In genomic region chr3:48372862-48373435, GRCh38 we compare ENCODE assay signal across 1 cellular context.
TF ChIP-seq lines count a peak whose summit lies in the region.

No MANE protein-coding gene starts in this region.

TF ChIP-seq in SK-N-SH treated with all-trans-retinoic acid at 6 μM for 48 hours, 23 proteins besides CTCF, POLR2A, EP300 and RAD21 (continued from another document):
- no peak for TF ChIP-seq CSRNP3 (CRISPR knock-in tag; IDR thresholded peaks at IDR 0.05)
- TF ChIP-seq POU6F1 (CRISPR knock-in tag; IDR thresholded peaks at IDR 0.05; ENCODE audit: borderline replicate concordance, low read depth): no peak
- no peak for TF ChIP-seq PATZ1 (CRISPR knock-in tag; IDR thresholded peaks at IDR 0.05; ENCODE audit: borderline replicate concordance)
- TF ChIP-seq TOX (CRISPR knock-in tag; IDR thresholded peaks at IDR 0.05; ENCODE audit: borderline replicate concordance): no peak
- no peak for TF ChIP-seq TCF4 (CRISPR knock-in tag; IDR thresholded peaks at IDR 0.05; ENCODE audit: borderline replicate concordance)
- no peak for TF ChIP-seq ZNF565 (CRISPR knock-in tag; conservative IDR thresholded peaks at IDR 0.05; ENCODE audit: low read depth)
- no peak for TF ChIP-seq BACH2 (CRISPR knock-in tag; IDR thresholded peaks at IDR 0.05; ENCODE audit: borderline replicate concordance)
- TF ChIP-seq RARB (CRISPR knock-in tag; IDR thresholded peaks at IDR 0.05): no peak
- no peak for TF ChIP-seq CSDC2 (CRISPR knock-in tag; IDR thresholded peaks at IDR 0.05)
